Comparison of ENCODE assay signal across 8 cellular contexts in the genomic region with DNA sequence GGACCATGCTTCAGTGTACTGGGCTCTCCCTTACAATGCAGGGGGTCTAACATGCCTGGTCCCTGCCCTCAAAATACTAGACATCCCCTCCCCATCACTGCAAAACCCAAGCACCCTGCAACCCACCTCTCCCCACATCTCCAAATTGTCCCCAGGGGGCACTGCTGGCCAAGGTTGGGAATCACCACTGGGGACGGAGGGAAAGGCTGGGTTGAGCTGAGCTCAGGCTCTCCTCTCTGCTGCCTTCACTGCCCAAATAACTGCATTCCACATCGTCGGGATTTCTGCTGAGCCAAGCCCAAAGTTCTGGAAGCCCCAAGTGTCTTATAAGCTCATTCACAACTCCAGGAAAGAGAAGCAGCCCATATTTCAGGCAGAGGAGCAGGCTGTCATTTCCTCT.
DNase-seq lines count a peak whose midpoint lies in the region; ATAC-seq and TF ChIP-seq lines count a peak whose summit lies in the region.

No MANE protein-coding gene starts in this region.

- TF ChIP-seq CTCF in Loucy (conservative IDR thresholded peaks at IDR 0.05; ENCODE audit: low read length) (peak; percentile 51), dorsolateral prefrontal cortex (IDR thresholded peaks at IDR 0.05 in 54 of 56, conservative IDR thresholded peaks at IDR 0.05 in 2 of 56; ENCODE audit: low read depth in 1 of 56, partially characterized antibody in 56 of 56) (peak in 51 of 56 donors; percentile 23 to 72 (median 47)), mucosa of descending colon (IDR thresholded peaks at IDR 0.05) (no peak)

- H3K9me3 Mint-ChIP-seq in stimulated activated naive B cell treated with anti-CD40 and anti-IgM and Interleukin-4, amounts not matched to agents 10 μg/mL and 1 μg/mL and 100 μg/mL, for 72 hours, result no peaks in the 10 kb centered on the region

- H3K27me3 ChIP-seq in Loucy (ENCODE audit: insufficient read depth, low read length, poor library complexity, severe bottlenecking) (no peaks in the 10 kb centered on the region), dorsolateral prefrontal cortex (no peaks in the 10 kb centered on the region)

- no peaks in the 10 kb centered on the region for H3K9me3 ChIP-seq in Loucy (ENCODE audit: insufficient read depth, low read depth, low read length)
- no peaks in the 10 kb centered on the region for H3K9me3 ChIP-seq in mucosa of descending colon

- H3K4me2 ChIP-seq in Loucy (ENCODE audit: low read depth, low read length, poor library complexity, severe bottlenecking), result no peak overlapping the region

- no peak overlapping the region for H2AFZ ChIP-seq in Loucy (ENCODE audit: low read length)

- H3F3A ChIP-seq in Loucy (ENCODE audit: low read depth), result no peaks in the 10 kb centered on the region

- no peak overlapping the region for H3K4me3 Mint-ChIP-seq in stimulated activated naive B cell treated with anti-CD40 and anti-IgM and Interleukin-4, amounts not matched to agents 10 μg/mL and 1 μg/mL and 100 μg/mL, for 72 hours

- ATAC-seq in mucosa of descending colon (peak; percentile 58), HG03139 (IDR thresholded peaks at IDR 0.05; ENCODE audit: unreplicated experiment) (no peak)
- ATAC-seq in stimulated activated naive B cell treated with anti-CD40 and anti-IgM and Interleukin-4, amounts not matched to agents 10 μg/mL and 1 μg/mL and 100 μg/mL, for 72 hours (replicated peaks), result no peak

- peaks cover 34 to 45% of the 10 kb centered on the region in 2 donors for H3K36me3 Mint-ChIP-seq in stimulated activated naive B cell treated with anti-CD40 and anti-IgM and Interleukin-4, amounts not matched to agents 10 μg/mL and 1 μg/mL and 100 μg/mL, for 72 hours

- no peaks in the 10 kb centered on the region for H3K4me1 Mint-ChIP-seq in stimulated activated naive B cell treated with anti-CD40 and anti-IgM and Interleukin-4, amounts not matched to agents 10 μg/mL and 1 μg/mL and 100 μg/mL, for 72 hours

- no peaks in the 10 kb centered on the region for H4K20me1 ChIP-seq in Loucy (ENCODE audit: insufficient read depth, low read length, poor library complexity, severe bottlenecking)

- H3K79me2 ChIP-seq in Loucy (ENCODE audit: insufficient read depth, low read length), result no peaks in the 10 kb centered on the region

- no peak overlapping the region for H3K9ac ChIP-seq in Loucy (ENCODE audit: low read depth, low read length, poor library complexity, severe bottlenecking)

- H3K36me3 ChIP-seq in Loucy (ENCODE audit: insufficient read depth, low read length) (no peaks in the 10 kb centered on the region; the same call in 1 of the 2 replicates), mucosa of descending colon (ENCODE audit: low read depth) (no peaks in the 10 kb centered on the region)

- intact Hi-C loops in dorsolateral prefrontal cortex (cut with DNase I), result no loop called here
- intact Hi-C loops in mucosa of descending colon (cut with DNase I, micrococcal nuclease), result loop anchor here in 1 of 2 donors (10.0 kb wide), 1 partner anchor 103 kb away; no protein-coding TSS in a partner anchor

- H3K9me2 ChIP-seq in Loucy (replicated peaks; ENCODE audit: low read depth, low read length), result no peaks in the 10 kb centered on the region

- in situ Hi-C loops in G401 (cut with HindIII; ENCODE audit: low sequenced_read_pairs), result no loop called here

- no peak overlapping the region for H3K27ac Mint-ChIP-seq in stimulated activated naive B cell treated with anti-CD40 and anti-IgM and Interleukin-4, amounts not matched to agents 10 μg/mL and 1 μg/mL and 100 μg/mL, for 72 hours

- no peak overlapping the region for H3K27ac ChIP-seq in dorsolateral prefrontal cortex

- H3K4me3 ChIP-seq in Loucy (ENCODE audit: low read length, poor library complexity, severe bottlenecking) (no peak overlapping the region), dorsolateral prefrontal cortex (no peak overlapping the region), mucosa of descending colon (no peak overlapping the region)

- DNase-seq in G401 (ENCODE audit: low spot score) (peak; percentile 13), dorsolateral prefrontal cortex (peak in 4 of 10 donors; percentile 13 to 55 (median 32)), mucosa of descending colon (peak in 1 of 3 donors; percentile 15), NK-92 (lab: John Stamatoyannopoulos, UW; ENCODE audit: unreplicated experiment) (no peak), NCI-H2196 treated with DMSO at 0.1 percent for 48 hours (lab: John Stamatoyannopoulos, UW; ENCODE audit: unreplicated experiment) (no peak)
- no peak for DNase-seq in stimulated activated naive B cell treated with anti-CD40 and anti-IgM and Interleukin-4, amounts not matched to agents 10 μg/mL and 1 μg/mL and 100 μg/mL, for 72 hours

- no peaks in the 10 kb centered on the region for H3K4me1 ChIP-seq in Loucy (ENCODE audit: insufficient read depth, low read length, poor library complexity, severe bottlenecking)
- H3K4me1 ChIP-seq in mucosa of descending colon (ENCODE audit: low read depth), result no peaks in the 10 kb centered on the region

- no peaks in the 10 kb centered on the region for H3K27me3 Mint-ChIP-seq in stimulated activated naive B cell treated with anti-CD40 and anti-IgM and Interleukin-4, amounts not matched to agents 10 μg/mL and 1 μg/mL and 100 μg/mL, for 72 hours
